1 cellular context compared by ENCODE assay signal in genomic region chr2:241546771-241547498, GRCh38.
TF ChIP-seq lines count a peak whose summit lies in the region.

No MANE protein-coding gene starts in this region.

TF ChIP-seq in HepG2, 621 proteins besides CTCF, POLR2A, EP300 and RAD21 (continued from another document and continues in another):
- TF ChIP-seq STAT6 (CRISPR knock-in tag; IDR thresholded peaks at IDR 0.05; ENCODE audit: borderline replicate concordance) (peak; percentile 46; the same call in 1 of the 2 replicates), ZNF207 (IDR thresholded peaks at IDR 0.05; ENCODE audit: borderline replicate concordance) (no peak), GLI4 (CRISPR knock-in tag; IDR thresholded peaks at IDR 0.05; ENCODE audit: borderline replicate concordance) (no peak), HNF1B (CRISPR knock-in tag; IDR thresholded peaks at IDR 0.05) (peak; percentile 58), TAF15 (IDR thresholded peaks at IDR 0.05; ENCODE audit: low read depth, low read length, poor library complexity, severe bottlenecking) (no peak), SALL1 (CRISPR knock-in tag; IDR thresholded peaks at IDR 0.05) (peak; percentile 48; the same call in 1 of the 2 replicates), ZNF709 (CRISPR knock-in tag; IDR thresholded peaks at IDR 0.05) (0 out of 2 replicates have a peak, but pooled peaks have one; percentile 13), ZBTB3 (CRISPR knock-in tag; IDR thresholded peaks at IDR 0.05; ENCODE audit: borderline replicate concordance, low read depth) (0 out of 2 replicates have a peak, but pooled peaks have one; percentile 46), IRF1 (CRISPR knock-in tag; IDR thresholded peaks at IDR 0.05; ENCODE audit: low read depth) (no peak), TFE3 (CRISPR knock-in tag; IDR thresholded peaks at IDR 0.05) (peak; percentile 75), MYPOP (CRISPR knock-in tag; IDR thresholded peaks at IDR 0.05) (0 out of 2 replicates have a peak, but pooled peaks have one; percentile 33), FOSL1 (CRISPR knock-in tag; IDR thresholded peaks at IDR 0.05; ENCODE audit: borderline replicate concordance) (no peak), REXO4 (CRISPR knock-in tag; IDR thresholded peaks at IDR 0.05; ENCODE audit: borderline replicate concordance) (no peak), GATA4 (IDR thresholded peaks at IDR 0.05; ENCODE audit: borderline replicate concordance, low read depth) (no peak), ZNF430 (CRISPR knock-in tag; IDR thresholded peaks at IDR 0.05) (peak; percentile 78), HIVEP1 (CRISPR knock-in tag; IDR thresholded peaks at IDR 0.05) (no peak), ZBTB43 (CRISPR knock-in tag; conservative IDR thresholded peaks at IDR 0.05) (no peak), CSRNP1 (CRISPR knock-in tag; IDR thresholded peaks at IDR 0.05) (no peak), MXD1 (CRISPR knock-in tag; IDR thresholded peaks at IDR 0.05) (no peak), TRIM24 (CRISPR knock-in tag; IDR thresholded peaks at IDR 0.05) (no peak), ATF7 (IDR thresholded peaks at IDR 0.05) (no peak), ATF7 (CRISPR knock-in tag; IDR thresholded peaks at IDR 0.05) (peak; percentile 92), U2AF1 (optimal IDR thresholded peaks at IDR 0.05; ENCODE audit: low read depth, low read length) (no peak), ZNF468 (CRISPR knock-in tag; IDR thresholded peaks at IDR 0.05) (0 out of 2 replicates have a peak, but pooled peaks have one; percentile 60), SOX13 (IDR thresholded peaks at IDR 0.05) (no peak), SOX13 (CRISPR knock-in tag; conservative IDR thresholded peaks at IDR 0.05 in 1 of 2, IDR thresholded peaks at IDR 0.05 in 1 of 2) (peak in 1 of 2 experiments; percentile 62; a peak in 2 of 4 replicates), STAT5B (CRISPR knock-in tag; IDR thresholded peaks at IDR 0.05) (no peak), ETV6 (CRISPR knock-in tag; conservative IDR thresholded peaks at IDR 0.05) (peak; percentile 71; the same call in 1 of the 2 replicates), MNT (IDR thresholded peaks at IDR 0.05) (peak; percentile 2; the same call in 1 of the 2 replicates), KDM4B (CRISPR knock-in tag; IDR thresholded peaks at IDR 0.05) (no peak), ZNF253 (CRISPR knock-in tag; IDR thresholded peaks at IDR 0.05; ENCODE audit: borderline replicate concordance) (no peak), SIX4 (CRISPR knock-in tag; IDR thresholded peaks at IDR 0.05) (no peak), HDAC1 (CRISPR knock-in tag; IDR thresholded peaks at IDR 0.05) (0 out of 2 replicates have a peak, but pooled peaks have one; percentile 60), ZNF713 (CRISPR knock-in tag; IDR thresholded peaks at IDR 0.05) (peak; percentile 83; the same call in 1 of the 2 replicates), BRF2 (CRISPR knock-in tag; IDR thresholded peaks at IDR 0.05) (peak; percentile 59; the same call in 1 of the 2 replicates), IRF9 (CRISPR knock-in tag; IDR thresholded peaks at IDR 0.05; ENCODE audit: borderline replicate concordance) (0 out of 2 replicates have a peak, but pooled peaks have one; percentile 28), GABPA (IDR thresholded peaks at IDR 0.05; ENCODE audit: low read depth, low read length) (no peak), GABPA (CRISPR knock-in tag; IDR thresholded peaks at IDR 0.05; ENCODE audit: low read depth) (no peak), ATRX (CRISPR knock-in tag; IDR thresholded peaks at IDR 0.05; ENCODE audit: borderline replicate concordance) (no peak), ZNF83 (CRISPR knock-in tag; IDR thresholded peaks at IDR 0.05; ENCODE audit: borderline replicate concordance) (no peak), ZNF558 (CRISPR knock-in tag; IDR thresholded peaks at IDR 0.05; ENCODE audit: borderline replicate concordance) (peak; percentile 75; the same call in 1 of the 2 replicates), ZFP91 (CRISPR knock-in tag; IDR thresholded peaks at IDR 0.05; ENCODE audit: borderline replicate concordance) (0 out of 2 replicates have a peak, but pooled peaks have one; percentile 22), HDAC2 (CRISPR knock-in tag; IDR thresholded peaks at IDR 0.05) (peak; percentile 25; the same call in 1 of the 2 replicates), TFDP1 (CRISPR knock-in tag; IDR thresholded peaks at IDR 0.05; ENCODE audit: borderline replicate concordance) (peak; percentile 89; the same call in 1 of the 2 replicates)
